ENCODE assay signal across 8 cellular contexts in genomic region chr5:114223866-114224265, GRCh38.
A peak's percentile ranks its signal among the peaks of the same experiment; 100 is the strongest.
DNase-seq lines count a peak whose midpoint lies in the region; ATAC-seq and TF ChIP-seq lines count a peak whose summit lies in the region.

No MANE protein-coding gene starts in this region.

- no peaks in the 10 kb centered on the region for H3K36me3 ChIP-seq in BLaER1 treated with 17β-estradiol and CSF1 and Interleukin-3, amounts not matched to agents 10 nM and 100 nM

- DNase-seq in epithelial cell of esophagus (ENCODE audit: low read depth) (peak; percentile 46), HuH-7.5 (ENCODE audit: low spot score) (no peak), islet precursor cell (no peak), NCI-H510A treated with DMSO at 0.1 percent for 48 hours (lab: John Stamatoyannopoulos, UW) (no peak)
- DNase-seq in stimulated activated CD4-positive, alpha-beta T cell treated with anti-CD3 and anti-CD28 coated beads, Interleukin-12 subunit alpha, Interleukin-12 subunit beta, amount 100 ng/mL, for 4 hours, result no peak

- peak; percentile 70 for ATAC-seq in GM19397 (IDR thresholded peaks at IDR 0.05; ENCODE audit: unreplicated experiment)

- no peak overlapping the region for H3K4me3 ChIP-seq in BLaER1 treated with 17β-estradiol and CSF1 and Interleukin-3, amounts not matched to agents 10 nM and 100 nM
- H3K4me3 ChIP-seq in epithelial cell of esophagus (ENCODE audit: low read length), result no peak overlapping the region

- TF ChIP-seq CTCF in LNCAP (IDR thresholded peaks at IDR 0.05) (peak; percentile 48), epithelial cell of esophagus (IDR thresholded peaks at IDR 0.05; ENCODE audit: insufficient read depth, low read depth, low read length, missing control alignments) (peak; percentile 39)

- no peak overlapping the region for H3K9ac ChIP-seq in BLaER1 treated with 17β-estradiol and CSF1 and Interleukin-3, amounts not matched to agents 10 nM and 100 nM

- H3K4me1 ChIP-seq in BLaER1 treated with 17β-estradiol and CSF1 and Interleukin-3, amounts not matched to agents 10 nM and 100 nM, result peaks cover 0 to 8% (median 5%) of the 10 kb centered on the region in 10 experiments; a peak in 11 of 20 replicates

- peaks cover 13 to 29% (median 19%) of the 10 kb centered on the region in 11 experiments for H3K9me3 ChIP-seq in BLaER1 treated with 17β-estradiol and CSF1 and Interleukin-3, amounts not matched to agents 10 nM and 100 nM (replicated peaks in 1 of 11)

- peak overlapping the region in 7 of 11 experiments; percentile 23 to 65 (median 43); a peak in 12 of 22 replicates for H3K4me2 ChIP-seq in BLaER1 treated with 17β-estradiol and CSF1 and Interleukin-3, amounts not matched to agents 10 nM and 100 nM

- H3K27me3 ChIP-seq in BLaER1 treated with 17β-estradiol and CSF1 and Interleukin-3, amounts not matched to agents 10 nM and 100 nM, result no peaks in the 10 kb centered on the region

- peak overlapping the region in 7 of 11 experiments; percentile 6 to 62 (median 38); a peak in 8 of 22 replicates for H3K27ac ChIP-seq in BLaER1 treated with 17β-estradiol and CSF1 and Interleukin-3, amounts not matched to agents 10 nM and 100 nM

- H4K20me1 ChIP-seq in BLaER1 treated with 17β-estradiol and CSF1 and Interleukin-3, amounts not matched to agents 10 nM and 100 nM, result no peaks in the 10 kb centered on the region
